ENCODE assay signal across 18 cellular contexts in genomic region chr13:27925220-27925991, GRCh38. TPM values are rescaled to one million over a fixed set of nuclear protein-coding genes. Genes with fewer than 3 reads are reported as not detected.
"Had no signal": no experiment of that assay in that cellular context is flagged by ENCODE, and none has a peak within 500 bp of the region (broad histone marks: within the 10 kb centered on the region; RNA-seq: fewer than 3 reads in every experiment).

No MANE protein-coding gene starts in this region.

- H3K36me3 ChIP-seq: breast epithelium, neural progenitor cell, tibial artery had no signal

- H3K9me3 Mint-ChIP-seq: activated naive CD8-positive, alpha-beta T cell treated with anti-CD3 and anti-CD28 coated beads for 36 hours had no signal

- H3K9me3 ChIP-seq: breast epithelium, tibial artery had no signal

- ATAC-seq: stimulated activated memory B cell treated with anti-CD40 and anti-IgM and Interleukin-4, amounts not matched to agents 10 μg/mL and 1 μg/mL and 100 μg/mL, for 72 hours had no signal

- H3K4me3 Mint-ChIP-seq: activated naive CD8-positive, alpha-beta T cell treated with anti-CD3 and anti-CD28 coated beads for 36 hours; neural progenitor cell; stimulated activated memory B cell treated with anti-CD40 and anti-IgM and Interleukin-4, amounts not matched to agents 10 μg/mL and 1 μg/mL and 100 μg/mL, for 72 hours had no signal

- H3K36me3 Mint-ChIP-seq: activated naive CD8-positive, alpha-beta T cell treated with anti-CD3 and anti-CD28 coated beads for 36 hours; neural progenitor cell; stimulated activated memory B cell treated with anti-CD40 and anti-IgM and Interleukin-4, amounts not matched to agents 10 μg/mL and 1 μg/mL and 100 μg/mL, for 72 hours had no signal

- H3K27ac Mint-ChIP-seq: activated naive CD8-positive, alpha-beta T cell treated with anti-CD3 and anti-CD28 coated beads for 36 hours; neural progenitor cell; stimulated activated memory B cell treated with anti-CD40 and anti-IgM and Interleukin-4, amounts not matched to agents 10 μg/mL and 1 μg/mL and 100 μg/mL, for 72 hours had no signal

- H3K4me3 ChIP-seq: breast epithelium, neural progenitor cell, tibial artery had no signal

- H3K27ac ChIP-seq: breast epithelium, neural progenitor cell, tibial artery had no signal

- H3K4me1 ChIP-seq: breast epithelium, neural progenitor cell had no signal

- DNase-seq: activated CD4-positive, alpha-beta T cell treated with anti-CD3 and anti-CD28 coated beads for 1 hour; activated CD4-positive, alpha-beta T cell treated with anti-CD3 and anti-CD28 coated beads, Interleukin-2, amount 50 U/mL, for 4 hours; activated T-cell treated with anti-CD3 and anti-CD28 coated beads for 4 hours; cerebellar nuclear complex; effector memory CD4-positive, alpha-beta T cell; foreskin melanocyte; SW 1271; T1000; tibial artery had no signal

RNA-seq across cellular contexts. Expression of gene PDX1, which starts 5.6 kb away (rescaled TPM):
- total RNA-seq: activated naive CD8-positive, alpha-beta T cell treated with anti-CD3 and anti-CD28 coated beads for 36 hours; breast epithelium; fibroblast of lung; lower leg skin; myocyte; osteocyte; SK-MEL-5 had no signal

RNA-seq across cellular contexts. Expression of gene CDX2, which starts 43.7 kb away (rescaled TPM):
- total RNA-seq: activated naive CD8-positive, alpha-beta T cell treated with anti-CD3 and anti-CD28 coated beads for 36 hours; fibroblast of lung; lower leg skin; myocyte; osteocyte had no signal
